Comparison of ENCODE assay signal across 8 cellular contexts in genomic region chr19:2462635-2463421, GRCh38. TPM values are rescaled to one million over a fixed set of nuclear protein-coding genes. Genes with fewer than 3 reads are reported as not detected.
DNase-seq lines count a peak whose midpoint lies in the region; ATAC-seq and TF ChIP-seq lines count a peak whose summit lies in the region.

No MANE protein-coding gene starts in this region.

- peak overlapping the region; percentile 82 for H2BK12ac ChIP-seq in H9 (ENCODE audit: insufficient read length, low read depth, low read length)

- WGBS in H9 (ENCODE audit: extremely low coverage, insufficient read length, low lambda C conversion rate) = no CpG with 5 or more reads among the region's 46 CpGs
- WGBS in esophagus squamous epithelium, 2 donors = 4 to 13% methylated on average over 24 to 34 of the region's 46 CpGs

- TF ChIP-seq POLR2A in esophagus squamous epithelium (IDR thresholded peaks at IDR 0.05) = peak in 1 of 4 donors; percentile 33

- no peaks in the 10 kb centered on the region for H3K27me3 Mint-ChIP-seq in H9 (ENCODE audit: low read depth)

- no peak overlapping the region for H2BK20ac ChIP-seq in H9 (ENCODE audit: low read depth, low read length, poor library complexity, severe bottlenecking)

- H3K4me3 ChIP-seq in SK-N-MC (no peak overlapping the region), esophagus squamous epithelium (peak overlapping the region; percentile 42 to 83 (median 62)), mononuclear cell (ENCODE audit: low read length) (peak overlapping the region; percentile 50)

- H3K23ac ChIP-seq in H9 (ENCODE audit: insufficient read length, low read depth, low read length) = no peak overlapping the region

- peaks cover 13% of the 10 kb centered on the region for H3K23me2 ChIP-seq in H9 (ENCODE audit: insufficient read length, low read depth, low read length, poor library complexity, severe bottlenecking)

- DNase-seq in AG08395 (ENCODE audit: low spot score) (peak; percentile 93), H9 (peak; percentile 98), SK-N-MC (ENCODE audit: low read depth, low spot score) (peak; percentile 83), esophagus squamous epithelium (lab: John Stamatoyannopoulos, UW) (no peak), ureter (ENCODE audit: low spot score) (peak; percentile 85), cortex of kidney (lab: John Stamatoyannopoulos, UW) (no peak)

- H3K4ac ChIP-seq in H9 (ENCODE audit: low read depth, low read length) = peak overlapping the region; percentile 91; the same call in 1 of the 2 replicates

- no peak overlapping the region for H3K27ac ChIP-seq in H9 (ENCODE audit: insufficient read length, low read depth, low read length)
- H3K27ac ChIP-seq in SK-N-MC = peak overlapping the region; percentile 78
- peak overlapping the region; percentile 39 to 62 (median 54) for H3K27ac ChIP-seq in esophagus squamous epithelium

- no peak overlapping the region for H2BK5ac ChIP-seq in H9 (ENCODE audit: insufficient read length, low read length)

- H2AK5ac ChIP-seq in H9 (ENCODE audit: insufficient read length, low read length) = no peak overlapping the region

- no peak overlapping the region for H2AFZ ChIP-seq in H9 (ENCODE audit: low read length)

- no peaks in the 10 kb centered on the region for H3K27me3 ChIP-seq in H9 (ENCODE audit: insufficient read depth, low read length)
- H3K27me3 ChIP-seq in esophagus squamous epithelium = no peaks in the 10 kb centered on the region
- no peaks in the 10 kb centered on the region for H3K27me3 ChIP-seq in mononuclear cell (ENCODE audit: insufficient read depth, low read length)

- H3K4me3 Mint-ChIP-seq in H9 = peak overlapping the region; percentile 64 to 82

- peaks cover 3 to 9% of the 10 kb centered on the region in 2 experiments; a peak in 3 of 4 replicates for H3K4me1 Mint-ChIP-seq in H9

- H4K91ac ChIP-seq in H9 (ENCODE audit: insufficient read length, low read depth, low read length) = no peak overlapping the region

- H3K9me3 Mint-ChIP-seq in H9 = no peaks in the 10 kb centered on the region

- H3K9ac ChIP-seq in H9 (ENCODE audit: extremely low read depth, insufficient read length, low read length) (peak overlapping the region; percentile 58), SK-N-MC (ENCODE audit: insufficient read length) (peak overlapping the region; percentile 57)

- H3K4me1 ChIP-seq in H9 (ENCODE audit: insufficient read depth, low read length) (no peaks in the 10 kb centered on the region), esophagus squamous epithelium (peaks cover 10 to 22% (median 10%) of the 10 kb centered on the region in 3 donors), mononuclear cell (ENCODE audit: insufficient read depth, low read length) (peaks cover 18% of the 10 kb centered on the region)

- no peak overlapping the region for H3T11ph ChIP-seq in H9 (ENCODE audit: low read length)

- TF ChIP-seq CTCF in H9 (conservative IDR thresholded peaks at IDR 0.05) (no peak), esophagus squamous epithelium (IDR thresholded peaks at IDR 0.05) (no peak)

- no peak overlapping the region for H3K56ac ChIP-seq in H9 (ENCODE audit: insufficient read length, low read depth, low read length)

- intact Hi-C loops in esophagus squamous epithelium (cut with DNase I) = no loop called here

- H2BK15ac ChIP-seq in H9 (ENCODE audit: low read depth, low read length) = no peak overlapping the region

- H4K5ac ChIP-seq in H9 (ENCODE audit: insufficient read length, low read depth, low read length) = no peak overlapping the region

- H3K36me3 ChIP-seq in SK-N-MC (ENCODE audit: insufficient read depth, low read length) = no peaks in the 10 kb centered on the region
- H3K36me3 ChIP-seq in esophagus squamous epithelium = no peaks in the 10 kb centered on the region

- no peak for ATAC-seq in HG02798 (IDR thresholded peaks at IDR 0.05; ENCODE audit: poor library complexity, unreplicated experiment)

- H3K9me3 ChIP-seq in H9 (ENCODE audit: control insufficient read depth, low read depth, low read length) (no peaks in the 10 kb centered on the region), SK-N-MC (ENCODE audit: low read depth, low read length) (no peaks in the 10 kb centered on the region), esophagus squamous epithelium (no peaks in the 10 kb centered on the region), mononuclear cell (ENCODE audit: low read depth, low read length) (no peaks in the 10 kb centered on the region)

- peak overlapping the region; percentile 34 for H3K4me2 ChIP-seq in H9 (ENCODE audit: insufficient read depth, insufficient read length, low read length)

- no peaks in the 10 kb centered on the region for H3K79me2 ChIP-seq in H9 (ENCODE audit: insufficient read depth, low read length)

- H4K20me1 ChIP-seq in H9 (ENCODE audit: control insufficient read depth, insufficient read depth, insufficient read length) = no peaks in the 10 kb centered on the region

- H3K18ac ChIP-seq in H9 (ENCODE audit: insufficient read length, low read depth, low read length) = peak overlapping the region; percentile 64

- H3K27ac Mint-ChIP-seq in H9 = peak overlapping the region in 1 of 3 experiments; percentile 94; a peak in 3 of 7 replicates

- H2BK120ac ChIP-seq in H9 (ENCODE audit: low read depth, low read length, poor library complexity, severe bottlenecking) = no peak overlapping the region

- no peaks in the 10 kb centered on the region for H3K79me1 ChIP-seq in H9 (ENCODE audit: insufficient read depth, low read depth, low read length, poor library complexity, severe bottlenecking)

- H3K14ac ChIP-seq in H9 (ENCODE audit: insufficient read depth, low read length) = peak overlapping the region; percentile 52; the same call in 1 of the 2 replicates

- no peak overlapping the region for H4K8ac ChIP-seq in H9 (replicated peaks; ENCODE audit: insufficient read length, low read depth, low read length)

- H3K36me3 Mint-ChIP-seq in H9 (ENCODE audit: insufficient read depth in 1 of 3, low read depth in 3 of 3) = no peaks in the 10 kb centered on the region; a peak in 1 of 7 replicates

RNA-seq across cellular contexts. Expression of gene LMNB2, which starts 6.1 kb away (rescaled TPM):
- total RNA-seq in H9 (2021) (173 and 174 TPM in 2 replicates), esophagus squamous epithelium (10 to 100 TPM; 38.7 to 93.3 (median 61.4) TPM), mononuclear cell (6.7 TPM), ureter (27.5 TPM)

RNA-seq across cellular contexts. Expression of gene GADD45B, which starts 13.1 kb away (rescaled TPM):
- total RNA-seq in H9 (2021) (13.5 and 16.2 TPM in 2 replicates), esophagus squamous epithelium (10 to 100 TPM; 21.6 to 40.1 (median 28.7) TPM), mononuclear cell (528 TPM), ureter (55.3 TPM)

RNA-seq across cellular contexts. Expression of gene TIMM13, which starts 35.4 kb away (rescaled TPM):
- 214 and 219 TPM in 2 replicates for total RNA-seq in H9 (2021)
- total RNA-seq in esophagus squamous epithelium = 10 to 100 TPM; 46.2 to 65.7 (median 53.8) TPM
- total RNA-seq in mononuclear cell = 5.8 TPM
- total RNA-seq in ureter = 87.0 TPM

Comparison
In these comparisons a context has a peak if more than half of its experiments do, and no peak if none do; other contexts are left out.
1. DNase-seq: peak in AG08395 (single experiment), H9 (single experiment), SK-N-MC (single experiment) and ureter (single experiment); none in esophagus squamous epithelium (single experiment) and cortex of kidney (single experiment).